ENCODE assay signal across 1 cellular context in the genomic region with DNA sequence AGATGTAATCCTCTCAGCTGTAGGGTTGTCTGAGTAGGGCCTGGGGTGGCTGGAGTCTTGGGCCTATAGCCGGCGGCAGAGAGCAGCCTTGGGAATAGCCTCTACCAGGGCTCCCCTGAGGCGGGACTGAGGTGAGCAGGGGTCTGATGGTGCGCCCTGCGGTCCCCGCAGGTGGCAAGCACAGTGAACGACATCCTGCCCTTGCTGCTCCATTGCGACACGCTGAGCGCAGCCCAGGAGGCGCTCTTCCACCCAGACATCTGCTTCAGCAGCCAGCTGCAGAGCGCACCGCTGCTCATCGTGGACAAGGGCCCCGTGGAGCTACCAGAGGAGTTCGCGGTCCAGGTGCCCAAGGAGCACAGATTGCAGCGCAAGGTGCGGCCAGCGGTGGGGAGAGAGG.
TF ChIP-seq lines count a peak whose summit lies in the region.

No MANE protein-coding gene starts in this region.

TF ChIP-seq in endothelial cell of umbilical vein, 7 proteins besides CTCF, POLR2A, EP300 and RAD21:
- TF ChIP-seq EZH2 (IDR thresholded peaks at IDR 0.05; ENCODE audit: borderline replicate concordance, low read depth, low read length, severe bottlenecking) = no peak
- no peak for TF ChIP-seq MYC (IDR thresholded peaks at IDR 0.05; ENCODE audit: low read depth, low read length)
- TF ChIP-seq FOS (IDR thresholded peaks at IDR 0.05; ENCODE audit: borderline replicate concordance, insufficient read depth, low read length) = no peak
TF ChIP-seq in endothelial cell of umbilical vein: peak in this region for 0.
